Comparison of ENCODE assay signal across 16 cellular contexts in genomic region chr7:18552311-18552916, GRCh38. TPM values are rescaled to one million over a fixed set of nuclear protein-coding genes. Genes with fewer than 3 reads are reported as not detected.
DNase-seq lines count a peak whose midpoint lies in the region; ATAC-seq and TF ChIP-seq lines count a peak whose summit lies in the region.
"Had no signal": no experiment of that assay in that cellular context is flagged by ENCODE, and none has a peak within 500 bp of the region (broad histone marks: within the 10 kb centered on the region; RNA-seq: fewer than 3 reads in every experiment).

No MANE protein-coding gene starts in this region.

- ATAC-seq in psoas muscle (peak in 1 of 4 donors; percentile 26), left lobe of liver (no peak)
- ATAC-seq: activated naive CD4-positive, alpha-beta T cell treated with anti-CD3 and anti-CD28 coated beads, Interleukin-2, amount 50 U/mL, for 72 hours; natural killer cell; stimulated activated effector memory CD8-positive, alpha-beta T cell treated with anti-CD3 and anti-CD28 coated beads, Interleukin-12 subunit alpha, Interleukin-12 subunit beta, amount 100 ng/mL, for 72 hours had no signal

- DNase-seq in DMS 273 (lab: John Stamatoyannopoulos, UW; ENCODE audit: unreplicated experiment) (peak; percentile 66), DMS 273 treated with DMSO at 0.1 percent for 48 hours (lab: John Stamatoyannopoulos, UW) (no peak), NCI-H1092 treated with DMSO at 0.1 percent for 48 hours (lab: John Stamatoyannopoulos, UW) (peak; percentile 91), astrocyte of the hippocampus (ENCODE audit: low read depth, low spot score) (peak; percentile 48), psoas muscle (no peak), left lobe of liver (ENCODE audit: low spot score) (no peak), EL (no peak)
- no peak for DNase-seq in activated CD4-positive, alpha-beta T cell treated with anti-CD3 and anti-CD28 coated beads, Interleukin-2, amount 50 U/mL, for 48 hours
- DNase-seq: 8988T; activated CD4-positive, alpha-beta T cell treated with anti-CD3 and anti-CD28 coated beads, Interleukin-2, amount 10 ng/mL, durations not matched to agents 24 days and 14 days; effector memory CD4-positive, alpha-beta T cell; H7; natural killer cell; stimulated activated CD4-positive, alpha-beta T cell treated with anti-CD3 and anti-CD28 coated beads, Interleukin-15, amount 100 ng/mL, for 24 hours had no signal

- H3K27me3 ChIP-seq in psoas muscle (ENCODE audit: insufficient read depth in 3 of 3, low read length in 2 of 3) = no peaks in the 10 kb centered on the region

- H3K4me1 ChIP-seq in psoas muscle = peaks cover 42% of the 10 kb centered on the region

- 29 to 52% (median 33%) methylated on average over 2 of the region's 2 CpGs for WGBS in psoas muscle, 3 donors

- H3K27ac ChIP-seq in psoas muscle = peak overlapping the region; percentile 4

- intact Hi-C loops in psoas muscle (cut with DNase I) = no loop called here

- H3K4me3 ChIP-seq in psoas muscle = peak overlapping the region; percentile 29

- no peaks in the 10 kb centered on the region for H3K9me3 ChIP-seq in psoas muscle

- TF ChIP-seq CTCF in psoas muscle (IDR thresholded peaks at IDR 0.05) = no peak

- H3K36me3 ChIP-seq in psoas muscle (ENCODE audit: insufficient read depth in 1 of 2, low read depth in 1 of 2) = no peaks in the 10 kb centered on the region

RNA-seq across cellular contexts. Expression of gene HDAC9, which starts 56.9 kb away (rescaled TPM):
- total RNA-seq in psoas muscle = 10 to 100 TPM; 16.8 to 34.2 (median 20.1) TPM
- polyA plus RNA-seq in psoas muscle = 1 to 10 TPM in 1 of 3 donors, under 1 TPM in 2; 0.38 to 3.5 (median 0.86) TPM
- total RNA-seq in left lobe of liver = 2.1 TPM

Comparison
In these comparisons a context has a peak if more than half of its experiments do, and no peak if none do; other contexts are left out.
1. DNase-seq: peak in DMS 273 (single experiment), NCI-H1092 treated with DMSO at 0.1 percent for 48 hours (single experiment) and astrocyte of the hippocampus (single experiment); none in DMS 273 treated with DMSO at 0.1 percent for 48 hours (single experiment), psoas muscle (0 of 2), left lobe of liver (single experiment), EL (single experiment) and activated CD4-positive, alpha-beta T cell treated with anti-CD3 and anti-CD28 coated beads, Interleukin-2, amount 50 U/mL, for 48 hours (0 of 2).